In the genomic region with DNA sequence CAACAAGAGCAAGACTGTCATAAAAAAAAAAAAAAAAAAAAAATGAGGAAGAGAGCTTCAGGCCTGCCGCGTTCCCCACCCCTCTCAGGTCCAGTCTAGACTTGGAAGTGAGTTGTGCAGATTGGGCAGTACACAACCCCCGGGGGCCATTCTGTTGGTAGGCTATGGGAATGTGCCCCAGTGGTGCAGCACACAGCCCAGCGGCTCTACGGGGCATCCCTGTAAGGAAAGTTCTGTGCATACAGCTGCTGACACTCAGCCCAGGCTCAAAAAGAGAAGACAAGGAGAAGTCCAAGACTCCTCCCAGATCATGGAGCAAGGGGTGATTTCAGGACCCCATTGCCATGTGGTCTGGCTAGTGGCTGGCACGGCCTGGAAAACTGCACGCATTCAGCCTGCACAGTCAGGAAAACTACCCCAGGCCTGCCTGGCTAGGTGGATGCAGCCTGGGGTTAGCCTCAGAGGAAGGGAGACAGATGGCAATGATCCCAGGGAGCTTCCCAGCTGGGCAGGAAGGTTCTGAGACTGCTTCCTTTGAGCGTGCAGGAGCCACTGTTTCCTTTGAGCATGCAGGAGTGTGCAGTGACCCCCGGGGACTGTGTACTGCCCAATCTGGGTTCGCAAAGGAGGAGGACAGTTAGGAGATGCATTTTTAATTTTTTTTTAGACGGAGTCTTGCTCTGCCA, we compare ENCODE assay signal across 18 cellular contexts. TPM values are rescaled to one million over a fixed set of nuclear protein-coding genes. Genes with fewer than 3 reads are reported as not detected.
DNase-seq lines count a peak whose midpoint lies in the region; ATAC-seq and TF ChIP-seq lines count a peak whose summit lies in the region.
"Had no signal": no experiment of that assay in that cellular context is flagged by ENCODE, and none has a peak within 500 bp of the region (broad histone marks: within the 10 kb centered on the region; RNA-seq: fewer than 3 reads in every experiment).

No MANE protein-coding gene starts in this region.

- intact Hi-C loops in right lobe of liver (cut with DNase I) = no loop called here

- H3K9ac ChIP-seq in BLaER1 treated with 17β-estradiol and CSF1 and Interleukin-3, amounts not matched to agents 10 nM and 100 nM = no peak overlapping the region

- peaks cover 0 to 43% (median 0%) of the 10 kb centered on the region in 11 experiments; a peak in 8 of 22 replicates for H3K36me3 ChIP-seq in BLaER1 treated with 17β-estradiol and CSF1 and Interleukin-3, amounts not matched to agents 10 nM and 100 nM
- H3K36me3 ChIP-seq in WERI-Rb-1 = no peaks in the 10 kb centered on the region
- H3K36me3 ChIP-seq in right lobe of liver = no peaks in the 10 kb centered on the region
- H3K36me3 ChIP-seq: uterus had no signal

- no peak overlapping the region for H3K4me3 ChIP-seq in BLaER1 treated with 17β-estradiol and CSF1 and Interleukin-3, amounts not matched to agents 10 nM and 100 nM
- no peak overlapping the region for H3K4me3 ChIP-seq in WERI-Rb-1 (ENCODE audit: low read depth, low read length)
- no peak overlapping the region for H3K4me3 ChIP-seq in right lobe of liver
- H3K4me3 ChIP-seq: skin epidermis, uterus had no signal

- no peaks in the 10 kb centered on the region for H3K9me3 ChIP-seq in BLaER1 treated with 17β-estradiol and CSF1 and Interleukin-3, amounts not matched to agents 10 nM and 100 nM (replicated peaks in 1 of 11)
- H3K9me3 ChIP-seq in WERI-Rb-1 (ENCODE audit: severe bottlenecking) (peaks cover 2% of the 10 kb centered on the region), right lobe of liver (no peaks in the 10 kb centered on the region)
- H3K9me3 ChIP-seq: uterus had no signal

- peak overlapping the region; percentile 1 to 93 (median 44); a peak in 16 of 22 replicates for H3K4me2 ChIP-seq in BLaER1 treated with 17β-estradiol and CSF1 and Interleukin-3, amounts not matched to agents 10 nM and 100 nM

- peak overlapping the region in 7 of 11 experiments; percentile 4 to 49 (median 26); a peak in 7 of 22 replicates for H3K27ac ChIP-seq in BLaER1 treated with 17β-estradiol and CSF1 and Interleukin-3, amounts not matched to agents 10 nM and 100 nM
- H3K27ac ChIP-seq in WERI-Rb-1 (no peak overlapping the region), right lobe of liver (no peak overlapping the region)

- H3K27me3 ChIP-seq in BLaER1 treated with 17β-estradiol and CSF1 and Interleukin-3, amounts not matched to agents 10 nM and 100 nM = no peaks in the 10 kb centered on the region
- H3K27me3 ChIP-seq in WERI-Rb-1 (ENCODE audit: insufficient read depth, low read depth, severe bottlenecking) (no peaks in the 10 kb centered on the region), right lobe of liver (no peaks in the 10 kb centered on the region)
- H3K27me3 ChIP-seq: uterus had no signal

- TF ChIP-seq POLR2A in right lobe of liver (IDR thresholded peaks at IDR 0.05) = no peak

- TF ChIP-seq CTCF in WERI-Rb-1 (IDR thresholded peaks at IDR 0.05; ENCODE audit: low read depth, low read length) (no peak), right lobe of liver (IDR thresholded peaks at IDR 0.05) (no peak)

- DNase-seq in DMS 273 treated with DMSO at 0.1 percent for 48 hours (lab: John Stamatoyannopoulos, UW) (peak; percentile 15), WERI-Rb-1 (peak; percentile 58), right lobe of liver (no peak), amygdala (lab: John Stamatoyannopoulos, UW) (no peak)
- DNase-seq in activated CD4-positive, CD25-positive, alpha-beta regulatory T cell (lab: John Stamatoyannopoulos, UW) = no peak
- DNase-seq: activated CD4-positive, alpha-beta T cell treated with anti-CD3 and anti-CD28 coated beads for 4 hours; C1 segment of cervical spinal cord; cerebellar nuclear complex; midbrain; NCI-H1048; NCI-H345; nucleus accumbens; stimulated activated naive CD4-positive, alpha-beta T cell treated with Interleukin-2 at 50 U/mL for 16 hours had no signal

- no peaks in the 10 kb centered on the region for H4K20me1 ChIP-seq in BLaER1 treated with 17β-estradiol and CSF1 and Interleukin-3, amounts not matched to agents 10 nM and 100 nM

- WGBS in right lobe of liver (ENCODE audit: insufficient coverage, low coverage, low lambda C conversion rate, missing lambda C conversion rate) = 64% methylated on average over 3 of the region's 11 CpGs

- peaks cover 14 to 82% (median 64%) of the 10 kb centered on the region in 10 experiments; a peak in 17 of 20 replicates for H3K4me1 ChIP-seq in BLaER1 treated with 17β-estradiol and CSF1 and Interleukin-3, amounts not matched to agents 10 nM and 100 nM
- H3K4me1 ChIP-seq in right lobe of liver = peaks cover 0 to 15% (median 2%) of the 10 kb centered on the region in 4 donors

- ATAC-seq in right lobe of liver (peak; percentile 32 to 69 (median 44)), HG02884 (IDR thresholded peaks at IDR 0.05; ENCODE audit: unreplicated experiment) (no peak), GM19452 (IDR thresholded peaks at IDR 0.05; ENCODE audit: unreplicated experiment) (no peak)

RNA-seq across cellular contexts. Expression of gene PECAM1, which starts 44.8 kb away (rescaled TPM):
- total RNA-seq in right lobe of liver = 10 to 100 TPM; 15.9 to 32.9 (median 19.1) TPM

Comparison
In these comparisons a context has a peak if more than half of its experiments do, and no peak if none do; other contexts are left out.
1. H3K27ac ChIP-seq: peak in BLaER1 treated with 17β-estradiol and CSF1 and Interleukin-3, amounts not matched to agents 10 nM and 100 nM (7 of 11); none in WERI-Rb-1 (single experiment) and right lobe of liver (0 of 3).
2. DNase-seq: peak in DMS 273 treated with DMSO at 0.1 percent for 48 hours (single experiment) and WERI-Rb-1 (single experiment); none in right lobe of liver (0 of 3), activated CD4-positive, CD25-positive, alpha-beta regulatory T cell (0 of 4) and amygdala (0 of 56).
3. ATAC-seq: peak in right lobe of liver (4 of 4); none in HG02884 (single experiment) and GM19452 (single experiment).